In the genomic region with DNA sequence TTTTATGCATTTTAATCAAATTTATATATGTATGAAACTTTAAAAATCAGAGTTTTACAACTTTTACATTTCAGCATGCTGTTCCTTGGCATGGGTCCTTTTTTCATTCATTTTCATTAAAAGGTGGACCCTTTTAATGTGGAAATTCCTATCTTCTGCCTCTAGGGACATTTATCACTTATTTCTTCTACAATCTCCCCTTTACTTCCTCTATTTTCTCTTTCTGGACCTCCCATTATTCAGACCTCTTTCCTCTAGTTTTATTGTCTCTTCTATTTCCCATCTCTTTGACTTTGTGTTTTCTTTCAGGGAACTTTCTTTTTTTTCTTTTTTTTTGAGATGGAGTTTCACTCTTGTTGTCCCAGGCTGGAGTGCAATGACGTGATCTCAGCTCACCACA, we compare ENCODE assay signal across 10 cellular contexts. TPM values are rescaled to one million over a fixed set of nuclear protein-coding genes. Genes with fewer than 3 reads are reported as not detected.
DNase-seq lines count a peak whose midpoint lies in the region; ATAC-seq and TF ChIP-seq lines count a peak whose summit lies in the region.
"Had no signal": no experiment of that assay in that cellular context is flagged by ENCODE, and none has a peak within 500 bp of the region (broad histone marks: within the 10 kb centered on the region; RNA-seq: fewer than 3 reads in every experiment).

No MANE protein-coding gene starts in this region.

- H3K27me3 ChIP-seq in dorsolateral prefrontal cortex, result peaks cover 0 to 29% (median 14%) of the 10 kb centered on the region in 45 donors
- H3K27me3 ChIP-seq in Karpas-422 (ENCODE audit: low read length), result no peaks in the 10 kb centered on the region

- no peaks in the 10 kb centered on the region for H4K20me1 ChIP-seq in Karpas-422 (ENCODE audit: insufficient read depth, low read depth, low read length)

- H3K4me3 ChIP-seq in dorsolateral prefrontal cortex (peak overlapping the region in 44 of 59 donors; percentile 23 to 63 (median 45)), skeletal muscle cell (ENCODE audit: low read depth, low read length) (peak overlapping the region; percentile 45), Karpas-422 (ENCODE audit: low read length) (no peak overlapping the region)

- H3K27ac ChIP-seq in dorsolateral prefrontal cortex (no peak overlapping the region), Karpas-422 (ENCODE audit: low read length) (no peak overlapping the region)
- H3K27ac ChIP-seq: uterus had no signal

- H3K36me3 ChIP-seq in Karpas-422 (ENCODE audit: insufficient read depth, low read length), result no peaks in the 10 kb centered on the region
- H3K36me3 ChIP-seq: uterus had no signal

- TF ChIP-seq CTCF in dorsolateral prefrontal cortex (IDR thresholded peaks at IDR 0.05 in 54 of 56, conservative IDR thresholded peaks at IDR 0.05 in 2 of 56; ENCODE audit: low read depth in 1 of 56, partially characterized antibody in 56 of 56), result peak in 2 of 56 donors; percentile 5 to 12

- intact Hi-C loops in dorsolateral prefrontal cortex (cut with DNase I), result no loop called here

- H3K9ac ChIP-seq in Karpas-422 (ENCODE audit: low read length), result no peak overlapping the region

- H3K79me2 ChIP-seq in Karpas-422 (ENCODE audit: low read length), result no peaks in the 10 kb centered on the region

- no peaks in the 10 kb centered on the region for H3K9me2 ChIP-seq in Karpas-422 (replicated peaks; ENCODE audit: insufficient read depth, low read length)

- DNase-seq in NCI-H2171 treated with DMSO at 0.1 percent for 48 hours (lab: John Stamatoyannopoulos, UW) (peak; percentile 44), NCI-H2171 (lab: John Stamatoyannopoulos, UW) (no peak), OCI-M1 (lab: John Stamatoyannopoulos, UW) (peak; percentile 51), dorsolateral prefrontal cortex (no peak), skeletal muscle cell (ENCODE audit: low read depth) (no peak), T1000 (lab: John Stamatoyannopoulos, UW) (no peak), Karpas-422 (no peak)
- DNase-seq: activated effector memory CD4-positive, alpha-beta T cell treated with anti-CD3 and anti-CD28 coated beads, Interleukin-2, amount 50 U/mL, for 16 hours; uterus had no signal

- H3K4me1 ChIP-seq in Karpas-422 (ENCODE audit: low read length), result peaks cover 5% of the 10 kb centered on the region; the same call in 1 of the 2 replicates

- H3K9me3 ChIP-seq in Karpas-422 (ENCODE audit: low read length), result no peaks in the 10 kb centered on the region
- H3K9me3 ChIP-seq: uterus had no signal

- no peak overlapping the region for H3K4me2 ChIP-seq in Karpas-422 (ENCODE audit: low read depth, low read length, poor library complexity, severe bottlenecking)

- H2AFZ ChIP-seq in Karpas-422 (ENCODE audit: low read length), result no peak overlapping the region

- ATAC-seq in HG03354 (IDR thresholded peaks at IDR 0.05; ENCODE audit: poor library complexity, severe bottlenecking, unreplicated experiment), result no peak

RNA-seq across cellular contexts. Expression of a gene that starts 5.7 kb away (rescaled TPM):
- total RNA-seq in dorsolateral prefrontal cortex, result 1 to 10 TPM in 36 of 120 experiments, under 1 TPM in 37, not detected in 47; 0.22 to 3.4 (median 0.99) TPM
- not detected in 2 replicates for total RNA-seq in Karpas-422 (2014; rRNA removed; shearing (Covaris generic); ENCODE audit: low replicate concordance)

RNA-seq across cellular contexts. Expression of a gene that starts 36.1 kb away (rescaled TPM):
- total RNA-seq in dorsolateral prefrontal cortex, result 10 to 100 TPM; 36.0 to 66.7 (median 51.9) TPM
- total RNA-seq in Karpas-422 (2014; rRNA removed; shearing (Covaris generic); ENCODE audit: low replicate concordance), result 36.0 and 40.7 TPM in 2 replicates

Comparison
In these comparisons a context has a peak if more than half of its experiments do, and no peak if none do; other contexts are left out.
1. DNase-seq: peak in NCI-H2171 treated with DMSO at 0.1 percent for 48 hours (single experiment) and OCI-M1 (single experiment); none in NCI-H2171 (single experiment), dorsolateral prefrontal cortex (0 of 10), skeletal muscle cell (single experiment), T1000 (single experiment) and Karpas-422 (single experiment).